18 cellular contexts compared by ENCODE assay signal in the genomic region with DNA sequence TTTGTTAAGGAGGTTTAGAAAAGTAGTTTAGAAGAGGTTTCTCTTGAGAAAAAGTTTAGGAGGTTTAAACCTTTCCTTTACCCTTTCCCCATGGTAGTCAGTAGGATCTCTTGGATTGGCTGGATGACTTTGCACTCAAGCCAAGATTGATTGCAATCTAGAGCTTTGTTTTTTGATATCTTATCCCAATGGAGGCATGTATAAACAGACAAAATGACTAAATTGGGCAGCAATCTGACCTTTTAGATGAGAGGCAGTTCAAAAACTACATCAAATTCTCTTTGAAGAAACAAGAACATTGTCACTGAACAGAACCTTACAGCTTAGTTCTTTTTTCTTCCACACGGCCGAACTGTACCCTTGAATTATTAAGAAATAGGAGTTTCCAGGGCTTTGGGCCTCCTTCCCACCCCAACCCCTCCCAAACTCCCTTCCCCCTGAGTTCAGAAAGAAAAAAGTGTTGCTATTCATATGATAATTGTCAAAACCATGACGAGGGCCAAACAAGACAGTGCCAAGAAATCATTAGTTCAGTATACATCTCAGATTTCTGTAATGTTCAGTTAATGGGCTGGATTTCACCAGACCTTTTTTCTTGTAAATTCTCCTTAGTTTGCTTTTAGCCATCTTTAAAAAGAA.
DNase-seq lines count a peak whose midpoint lies in the region; ATAC-seq and TF ChIP-seq lines count a peak whose summit lies in the region.
"Had no signal": no experiment of that assay in that cellular context is flagged by ENCODE, and none has a peak within 500 bp of the region (broad histone marks: within the 10 kb centered on the region; RNA-seq: fewer than 3 reads in every experiment).

No MANE protein-coding gene starts in this region.

- DNase-seq in NCI-H1105 treated with DMSO at 0.1 percent for 48 hours (lab: John Stamatoyannopoulos, UW) (peak; percentile 2), NCI-H1105 (lab: John Stamatoyannopoulos, UW) (no peak), NCI-H446 treated with DMSO at 0.1 percent for 48 hours (lab: John Stamatoyannopoulos, UW) (peak; percentile 64), fibroblast of gingiva (ENCODE audit: low read depth) (peak; percentile 52), osteoblast (ENCODE audit: insufficient read length, low spot score, missing footprints) (no peak), prostate gland (ENCODE audit: low spot score) (no peak), NCI-H2029 treated with DMSO at 0.1 percent for 48 hours (lab: John Stamatoyannopoulos, UW) (no peak)
- DNase-seq: activated B cell treated with CpG ODN at 0.5 μM for 24 hours; activated CD4-positive, alpha-beta memory T cell treated with anti-CD3 and anti-CD28 coated beads, Interleukin-2, amount 10 ng/mL, durations not matched to agents 7 days and 5 days; body of pancreas; Kasumi-1; kidney glomerular epithelial cell; NCI-H774; spleen had no signal

- H3K27me3 ChIP-seq in osteoblast (ENCODE audit: insufficient read depth, low read length) (no peaks in the 10 kb centered on the region), prostate gland (replicated peaks; ENCODE audit: insufficient read depth) (no peaks in the 10 kb centered on the region)
- H3K27me3 ChIP-seq: BLaER1 treated with 17β-estradiol and CSF1 and Interleukin-3, amounts not matched to agents 10 nM and 100 nM; body of pancreas had no signal

- H2AFZ ChIP-seq in osteoblast (ENCODE audit: low read length): peak overlapping the region; percentile 21

- H3K27ac ChIP-seq in osteoblast (ENCODE audit: low read depth, low read length) (no peak overlapping the region), prostate gland (peak overlapping the region in 1 of 2 donors; percentile 7)
- H3K27ac ChIP-seq: 22Rv1; BLaER1 treated with 17β-estradiol and CSF1 and Interleukin-3, amounts not matched to agents 10 nM and 100 nM; body of pancreas; spleen had no signal

- no peak for ATAC-seq in HG02981 (IDR thresholded peaks at IDR 0.05; ENCODE audit: unreplicated experiment)
- ATAC-seq: body of pancreas, GM12878 had no signal

- no peak for TF ChIP-seq CTCF in osteoblast (IDR thresholded peaks at IDR 0.05; ENCODE audit: extremely low read depth, low read depth, low read length)
- TF ChIP-seq CTCF in prostate gland (IDR thresholded peaks at IDR 0.05): no peak

- no peak overlapping the region for H3K4me2 ChIP-seq in osteoblast (ENCODE audit: insufficient read depth, low read length)
- H3K4me2 ChIP-seq: BLaER1 treated with 17β-estradiol and CSF1 and Interleukin-3, amounts not matched to agents 10 nM and 100 nM had no signal

- H3K36me3 ChIP-seq in osteoblast (ENCODE audit: insufficient read depth, low read length) (no peaks in the 10 kb centered on the region), prostate gland (no peaks in the 10 kb centered on the region)
- H3K36me3 ChIP-seq: BLaER1 treated with 17β-estradiol and CSF1 and Interleukin-3, amounts not matched to agents 10 nM and 100 nM; spleen had no signal

- peaks cover 8% of the 10 kb centered on the region for H3K4me1 ChIP-seq in osteoblast (ENCODE audit: insufficient read depth, low read length)
- H3K4me1 ChIP-seq in prostate gland (replicated peaks): no peaks in the 10 kb centered on the region
- H3K4me1 ChIP-seq: BLaER1 treated with 17β-estradiol and CSF1 and Interleukin-3, amounts not matched to agents 10 nM and 100 nM; body of pancreas; spleen had no signal

- no peaks in the 10 kb centered on the region for H4K20me1 ChIP-seq in osteoblast (ENCODE audit: insufficient read depth, low read length)
- H4K20me1 ChIP-seq: BLaER1 treated with 17β-estradiol and CSF1 and Interleukin-3, amounts not matched to agents 10 nM and 100 nM had no signal

- H3K9me3 ChIP-seq in osteoblast (ENCODE audit: low read depth, low read length) (no peaks in the 10 kb centered on the region), prostate gland (no peaks in the 10 kb centered on the region)
- H3K9me3 ChIP-seq: BLaER1 treated with 17β-estradiol and CSF1 and Interleukin-3, amounts not matched to agents 10 nM and 100 nM; body of pancreas; spleen had no signal

- 30% methylated on average over 3 of the region's 3 CpGs for WGBS in prostate gland

- intact Hi-C loops in prostate gland (cut with DNase I): loop anchor here (5.0 to 10.0 kb wide), 5 partner anchors 145 to 745 kb away; a partner anchor contains a TSS

- no peak for TF ChIP-seq POLR2A in prostate gland (IDR thresholded peaks at IDR 0.05)

- H3K79me2 ChIP-seq in osteoblast (ENCODE audit: insufficient read depth, low read length): no peaks in the 10 kb centered on the region

- H3K4me3 ChIP-seq in osteoblast (ENCODE audit: insufficient read depth, low read length) (no peak overlapping the region), prostate gland (no peak overlapping the region)
- H3K4me3 ChIP-seq: BLaER1 treated with 17β-estradiol and CSF1 and Interleukin-3, amounts not matched to agents 10 nM and 100 nM; body of pancreas; GM12878; spleen had no signal

Comparison
In these comparisons a context has a peak if more than half of its experiments do, and no peak if none do; other contexts are left out.
1. DNase-seq: peak in NCI-H1105 treated with DMSO at 0.1 percent for 48 hours (single experiment), NCI-H446 treated with DMSO at 0.1 percent for 48 hours (single experiment) and fibroblast of gingiva (single experiment); none in NCI-H1105 (single experiment), osteoblast (single experiment), prostate gland (single experiment) and NCI-H2029 treated with DMSO at 0.1 percent for 48 hours (single experiment).